Comparison of ENCODE assay signal across 18 cellular contexts in genomic region chr18:47719096-47719780, GRCh38.
"Had no signal": no experiment of that assay in that cellular context is flagged by ENCODE, and none has a peak within 500 bp of the region (broad histone marks: within the 10 kb centered on the region; RNA-seq: fewer than 3 reads in every experiment).

No MANE protein-coding gene starts in this region.

- H3K36me3 ChIP-seq: esophagus squamous epithelium, gastroesophageal sphincter, right atrium auricular region had no signal

- H3K9me3 Mint-ChIP-seq: dendritic cell treated with granulocyte-macrophage colony-stimulating factor and Interleukin-4, amounts not matched to agents 40 ng/mL and 50 ng/mL, for 4 days; effector memory CD8-positive, alpha-beta T cell; immature natural killer cell; nephron had no signal

- DNase-seq: effector memory CD8-positive, alpha-beta T cell; esophagus squamous epithelium; foreskin fibroblast; immature natural killer cell; left cardiac atrium; left ventricle myocardium superior; mesenchymal stem cell; naive B cell; stimulated activated CD4-positive, alpha-beta T cell treated with anti-CD3 and anti-CD28 coated beads, Interleukin-2, amount 100 ng/mL, for 48 hours; stimulated activated naive CD4-positive, alpha-beta T cell treated with Interleukin-2 at 50 U/mL for 16 hours had no signal

- H3K4me1 Mint-ChIP-seq: immature natural killer cell, nephron had no signal

- H3K27me3 ChIP-seq: right atrium auricular region had no signal

- H3K4me2 ChIP-seq: smooth muscle cell had no signal

- H3K4me1 ChIP-seq: esophagus squamous epithelium, gastroesophageal sphincter, right atrium auricular region had no signal

- H3K4me3 ChIP-seq: esophagus squamous epithelium, gastroesophageal sphincter, lung, right atrium auricular region, smooth muscle cell had no signal

- H3K27ac ChIP-seq: esophagus squamous epithelium, gastroesophageal sphincter, right atrium auricular region had no signal

- H3K36me3 Mint-ChIP-seq: immature natural killer cell, naive B cell had no signal

- H3K9me3 ChIP-seq: esophagus squamous epithelium, right atrium auricular region had no signal

- FAIRE-seq: kidney, urothelium cell line had no signal

- ATAC-seq: effector memory CD8-positive, alpha-beta T cell; gastroesophageal sphincter; left cardiac atrium; left ventricle myocardium superior had no signal

- H3K4me3 Mint-ChIP-seq: dendritic cell treated with granulocyte-macrophage colony-stimulating factor and Interleukin-4, amounts not matched to agents 40 ng/mL and 50 ng/mL, for 4 days; effector memory CD8-positive, alpha-beta T cell; immature natural killer cell; naive B cell; nephron had no signal

- H3K27ac Mint-ChIP-seq: dendritic cell treated with granulocyte-macrophage colony-stimulating factor and Interleukin-4, amounts not matched to agents 40 ng/mL and 50 ng/mL, for 4 days; effector memory CD8-positive, alpha-beta T cell; immature natural killer cell; nephron had no signal
